Comparison of ENCODE assay signal across 35 cellular contexts in the genomic region with DNA sequence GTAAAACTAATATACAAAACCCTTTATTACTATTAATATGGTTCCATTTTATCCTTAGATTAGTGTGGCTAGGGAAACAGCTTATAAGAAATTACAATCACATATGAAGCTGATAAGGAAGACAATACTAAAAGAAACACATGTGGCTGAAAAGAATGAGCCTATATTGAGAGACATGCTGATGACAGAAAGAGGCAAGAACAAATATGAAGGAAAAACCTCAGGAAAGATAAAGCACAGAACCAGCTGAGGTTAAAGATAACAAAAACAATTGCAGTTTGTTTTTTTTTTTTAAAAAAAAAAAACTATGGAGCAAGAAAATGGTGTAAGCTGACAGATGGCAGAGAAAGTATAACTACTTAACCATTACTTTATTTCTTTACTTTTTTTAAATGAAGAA.
"Had no signal": no experiment of that assay in that cellular context is flagged by ENCODE, and none has a peak within 500 bp of the region (broad histone marks: within the 10 kb centered on the region; RNA-seq: fewer than 3 reads in every experiment).

No MANE protein-coding gene starts in this region.

- H3K4me3 ChIP-seq: esophagus muscularis mucosa, gastrocnemius medialis, hepatocyte, pancreas, prostate gland, uterus had no signal

- H3K4me3 Mint-ChIP-seq: activated B cell treated with CpG ODN at 0.5 μM for 24 hours; activated CD8-positive, alpha-beta T cell treated with anti-CD3 and anti-CD28 coated beads for 36 hours; activated naive CD4-positive, alpha-beta T cell treated with anti-CD3 and anti-CD28 coated beads, Interleukin-2, amount 50 U/mL, for 24 hours; activated T-cell treated with anti-CD3 and anti-CD28 coated beads, Interleukin-2, amount 50 U/mL, for 4 hours; activated T-helper 17 cell treated with anti-CD3 and anti-CD28 coated beads, Interleukin-2, amount 50 U/mL, for 72 hours; brain; effector memory CD8-positive, alpha-beta T cell; mesothelial cell of epicardium; naive thymus-derived CD8-positive, alpha-beta T cell; neural crest cell; stimulated activated effector memory CD8-positive, alpha-beta T cell treated with anti-CD3 and anti-CD28 coated beads, Interleukin-12 subunit alpha, Interleukin-12 subunit beta, amount 100 ng/mL, for 72 hours; stimulated activated naive CD8-positive, alpha-beta T cell treated with anti-CD3 and anti-CD28 coated beads, Interleukin-15, Interleukin-2, amounts not matched to agents 100 ng/mL and 50 ng/mL, for 24 hours; T-helper 1 cell treated with Interleukin-12 subunit alpha and Interleukin-12 subunit beta and Interleukin-4 antibody, amounts not matched to agents 30 μg/mL and 1 μg/mL, for 36 hours; type B pancreatic cell had no signal

- H3K36me3 Mint-ChIP-seq: activated naive CD4-positive, alpha-beta T cell treated with anti-CD3 and anti-CD28 coated beads, Interleukin-2, amount 50 U/mL, for 24 hours; brain; mesothelial cell of epicardium; naive thymus-derived CD8-positive, alpha-beta T cell; stimulated activated effector memory CD8-positive, alpha-beta T cell treated with anti-CD3 and anti-CD28 coated beads, Interleukin-12 subunit alpha, Interleukin-12 subunit beta, amount 100 ng/mL, for 72 hours; type B pancreatic cell had no signal

- H3K27ac ChIP-seq: esophagus muscularis mucosa, gastrocnemius medialis, hepatocyte, pancreas, prostate gland, uterus had no signal

- H3K36me3 ChIP-seq: esophagus muscularis mucosa, gastrocnemius medialis, pancreas, prostate gland, uterus had no signal

- ATAC-seq: activated CD8-positive, alpha-beta T cell treated with anti-CD3 and anti-CD28 coated beads for 36 hours; activated T-cell treated with anti-CD3 and anti-CD28 coated beads, Interleukin-2, amount 50 U/mL, for 4 hours; activated T-helper 17 cell treated with anti-CD3 and anti-CD28 coated beads, Interleukin-2, amount 50 U/mL, for 72 hours; effector memory CD8-positive, alpha-beta T cell; gastrocnemius medialis; left cardiac atrium; naive thymus-derived CD8-positive, alpha-beta T cell; pancreas; sciatic nerve; stimulated activated effector memory CD8-positive, alpha-beta T cell treated with anti-CD3 and anti-CD28 coated beads, Interleukin-12 subunit alpha, Interleukin-12 subunit beta, amount 100 ng/mL, for 72 hours had no signal

- H3K27ac Mint-ChIP-seq: activated B cell treated with CpG ODN at 0.5 μM for 24 hours; activated CD8-positive, alpha-beta T cell treated with anti-CD3 and anti-CD28 coated beads for 36 hours; activated naive CD4-positive, alpha-beta T cell treated with anti-CD3 and anti-CD28 coated beads, Interleukin-2, amount 50 U/mL, for 24 hours; activated T-helper 17 cell treated with anti-CD3 and anti-CD28 coated beads, Interleukin-2, amount 50 U/mL, for 72 hours; brain; effector memory CD8-positive, alpha-beta T cell; mesothelial cell of epicardium; naive thymus-derived CD8-positive, alpha-beta T cell; stimulated activated effector memory CD8-positive, alpha-beta T cell treated with anti-CD3 and anti-CD28 coated beads, Interleukin-12 subunit alpha, Interleukin-12 subunit beta, amount 100 ng/mL, for 72 hours; stimulated activated naive CD8-positive, alpha-beta T cell treated with anti-CD3 and anti-CD28 coated beads, Interleukin-15, Interleukin-2, amounts not matched to agents 100 ng/mL and 50 ng/mL, for 24 hours; T-helper 1 cell treated with Interleukin-12 subunit alpha and Interleukin-12 subunit beta and Interleukin-4 antibody, amounts not matched to agents 30 μg/mL and 1 μg/mL, for 36 hours; type B pancreatic cell had no signal

- H3K4me1 ChIP-seq: esophagus muscularis mucosa, gastrocnemius medialis, pancreas, prostate gland, uterus had no signal

- H3K27me3 Mint-ChIP-seq: activated B cell treated with CpG ODN at 0.5 μM for 24 hours; activated CD8-positive, alpha-beta T cell treated with anti-CD3 and anti-CD28 coated beads for 36 hours; activated naive CD4-positive, alpha-beta T cell treated with anti-CD3 and anti-CD28 coated beads, Interleukin-2, amount 50 U/mL, for 24 hours; activated T-helper 17 cell treated with anti-CD3 and anti-CD28 coated beads, Interleukin-2, amount 50 U/mL, for 72 hours; brain; effector memory CD8-positive, alpha-beta T cell; naive thymus-derived CD8-positive, alpha-beta T cell; stimulated activated naive CD8-positive, alpha-beta T cell treated with anti-CD3 and anti-CD28 coated beads, Interleukin-15, Interleukin-2, amounts not matched to agents 100 ng/mL and 50 ng/mL, for 24 hours; type B pancreatic cell had no signal

- H2AFZ ChIP-seq: hepatocyte had no signal

- H3K9me3 ChIP-seq: esophagus muscularis mucosa, gastrocnemius medialis, pancreas, prostate gland, uterus had no signal

- H3K4me1 Mint-ChIP-seq: activated B cell treated with CpG ODN at 0.5 μM for 24 hours; activated naive CD4-positive, alpha-beta T cell treated with anti-CD3 and anti-CD28 coated beads, Interleukin-2, amount 50 U/mL, for 24 hours; activated T-helper 17 cell treated with anti-CD3 and anti-CD28 coated beads, Interleukin-2, amount 50 U/mL, for 72 hours; naive thymus-derived CD8-positive, alpha-beta T cell; stimulated activated effector memory CD8-positive, alpha-beta T cell treated with anti-CD3 and anti-CD28 coated beads, Interleukin-12 subunit alpha, Interleukin-12 subunit beta, amount 100 ng/mL, for 72 hours had no signal

- H3K79me2 ChIP-seq: hepatocyte had no signal

- H3K27me3 ChIP-seq: esophagus muscularis mucosa, gastrocnemius medialis, hepatocyte, pancreas, uterus had no signal

- H3K9me3 Mint-ChIP-seq: activated B cell treated with CpG ODN at 0.5 μM for 24 hours; activated CD8-positive, alpha-beta T cell treated with anti-CD3 and anti-CD28 coated beads for 36 hours; activated naive CD4-positive, alpha-beta T cell treated with anti-CD3 and anti-CD28 coated beads, Interleukin-2, amount 50 U/mL, for 24 hours; activated T-cell treated with anti-CD3 and anti-CD28 coated beads, Interleukin-2, amount 50 U/mL, for 4 hours; activated T-helper 17 cell treated with anti-CD3 and anti-CD28 coated beads, Interleukin-2, amount 50 U/mL, for 72 hours; brain; effector memory CD8-positive, alpha-beta T cell; mesothelial cell of epicardium; naive thymus-derived CD8-positive, alpha-beta T cell; neural crest cell; stimulated activated effector memory CD8-positive, alpha-beta T cell treated with anti-CD3 and anti-CD28 coated beads, Interleukin-12 subunit alpha, Interleukin-12 subunit beta, amount 100 ng/mL, for 72 hours; stimulated activated naive CD8-positive, alpha-beta T cell treated with anti-CD3 and anti-CD28 coated beads, Interleukin-15, Interleukin-2, amounts not matched to agents 100 ng/mL and 50 ng/mL, for 24 hours; T-helper 1 cell treated with Interleukin-12 subunit alpha and Interleukin-12 subunit beta and Interleukin-4 antibody, amounts not matched to agents 30 μg/mL and 1 μg/mL, for 36 hours; type B pancreatic cell had no signal

- H3K4me2 ChIP-seq: hepatocyte had no signal

- FAIRE-seq: keratinocyte, pancreas, small intestine, TTC549 had no signal

- DNase-seq: activated B cell treated with CpG ODN at 0.5 μM for 24 hours; activated CD4-positive, alpha-beta T cell treated with anti-CD3 and anti-CD28 coated beads, Interleukin-2, amount 50 U/mL, for 1 hour; activated CD8-positive, alpha-beta T cell treated with anti-CD3 and anti-CD28 coated beads for 36 hours; activated gamma-delta T cell treated with Interleukin-2 at 50 U/mL for 16 hours; activated T-cell treated with anti-CD3 and anti-CD28 coated beads, Interleukin-2, amount 50 U/mL, for 4 hours; aorta; cortex of kidney; effector memory CD8-positive, alpha-beta T cell; gastrocnemius medialis; left cardiac atrium; mammary epithelial cell; naive thymus-derived CD8-positive, alpha-beta T cell; nucleus accumbens; pancreas; retina; small intestine; stimulated activated CD4-positive, alpha-beta T cell treated with anti-CD3 and anti-CD28 coated beads, Interleukin-4, amount 100 ng/mL, for 24 hours; SW 1271; T-helper 9 cell; uterus had no signal
